In the genomic region with DNA sequence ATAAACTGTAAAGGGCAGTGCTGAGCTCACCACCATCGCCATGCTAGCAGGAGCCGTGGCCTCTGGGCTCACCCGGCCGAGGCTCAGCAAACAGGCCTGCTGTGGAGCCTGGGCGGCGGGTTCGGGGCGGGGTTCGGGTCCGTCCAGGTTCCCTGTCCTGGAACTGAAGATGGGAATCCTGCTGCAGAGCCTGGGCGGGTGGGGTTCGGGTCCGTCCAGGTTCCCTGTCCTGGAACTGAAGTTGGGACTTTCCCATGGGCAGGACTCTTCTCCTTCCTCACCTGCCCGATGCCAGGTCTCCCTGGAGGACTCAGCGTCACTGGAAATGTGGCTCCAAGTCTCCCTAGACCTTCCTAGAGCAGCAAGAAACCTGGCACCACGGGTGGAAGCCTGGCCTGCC, we compare ENCODE assay signal across 32 cellular contexts. TPM values are rescaled to one million over a fixed set of nuclear protein-coding genes. Genes with fewer than 3 reads are reported as not detected.
"Had no signal": no experiment of that assay in that cellular context is flagged by ENCODE, and none has a peak within 500 bp of the region (broad histone marks: within the 10 kb centered on the region; RNA-seq: fewer than 3 reads in every experiment).

No MANE protein-coding gene starts in this region.

- H3K4me2 ChIP-seq: neural progenitor cell had no signal

- H3K36me3 ChIP-seq: neural progenitor cell, ovary, right lobe of liver, sigmoid colon, stomach, thoracic aorta, thyroid gland, tibial nerve, upper lobe of left lung, vagina had no signal

- H3K4me3 Mint-ChIP-seq: natural killer cell; nephron; neural progenitor cell; stimulated activated effector memory CD8-positive, alpha-beta T cell treated with anti-CD3 and anti-CD28 coated beads, Interleukin-12 subunit alpha, Interleukin-12 subunit beta, amount 100 ng/mL, for 72 hours; stimulated activated naive B cell treated with anti-CD40 and anti-IgM and Interleukin-4, amounts not matched to agents 10 μg/mL and 1 μg/mL and 100 μg/mL, for 72 hours; stimulated activated naive CD8-positive, alpha-beta T cell treated with anti-CD3 and anti-CD28 coated beads, Interleukin-15, Interleukin-2, amounts not matched to agents 100 ng/mL and 50 ng/mL, for 24 hours had no signal

- H3K9ac ChIP-seq: neural progenitor cell, parathyroid adenoma had no signal

- H3K4me3 ChIP-seq: neural progenitor cell, ovary, psoas muscle, right lobe of liver, sigmoid colon, stomach, thoracic aorta, thyroid gland, tibial nerve, upper lobe of left lung, vagina had no signal

- H3K4me1 ChIP-seq: parathyroid adenoma, psoas muscle, right lobe of liver had no signal

- H3K27me3 ChIP-seq: ovary, thyroid gland, vagina had no signal

- H3K27ac Mint-ChIP-seq: natural killer cell; nephron; neural progenitor cell; progenitor cell of endocrine pancreas; stimulated activated effector memory CD8-positive, alpha-beta T cell treated with anti-CD3 and anti-CD28 coated beads, Interleukin-12 subunit alpha, Interleukin-12 subunit beta, amount 100 ng/mL, for 72 hours; stimulated activated naive B cell treated with anti-CD40 and anti-IgM and Interleukin-4, amounts not matched to agents 10 μg/mL and 1 μg/mL and 100 μg/mL, for 72 hours; stimulated activated naive CD8-positive, alpha-beta T cell treated with anti-CD3 and anti-CD28 coated beads, Interleukin-15, Interleukin-2, amounts not matched to agents 100 ng/mL and 50 ng/mL, for 24 hours had no signal

- H3K9me3 Mint-ChIP-seq: natural killer cell; nephron; neural progenitor cell; stimulated activated naive CD8-positive, alpha-beta T cell treated with anti-CD3 and anti-CD28 coated beads, Interleukin-15, Interleukin-2, amounts not matched to agents 100 ng/mL and 50 ng/mL, for 24 hours had no signal

- H2AFZ ChIP-seq: neural progenitor cell, parathyroid adenoma had no signal

- H3K79me2 ChIP-seq: parathyroid adenoma had no signal

- H3K27ac ChIP-seq: neural progenitor cell, ovary, parathyroid adenoma, psoas muscle, right lobe of liver, sigmoid colon, stomach, thoracic aorta, thyroid gland, tibial nerve, upper lobe of left lung, vagina had no signal

- H3K36me3 Mint-ChIP-seq: natural killer cell; stimulated activated effector memory CD8-positive, alpha-beta T cell treated with anti-CD3 and anti-CD28 coated beads, Interleukin-12 subunit alpha, Interleukin-12 subunit beta, amount 100 ng/mL, for 72 hours had no signal

- H3K9me3 ChIP-seq: ovary, psoas muscle, right lobe of liver, sigmoid colon, stomach, thoracic aorta, thyroid gland, tibial nerve, upper lobe of left lung, vagina had no signal

- DNase-seq: natural killer cell; occipital lobe; ovary; psoas muscle; right cardiac atrium; right lobe of liver; sigmoid colon; small intestine; stimulated activated CD4-positive, alpha-beta T cell treated with anti-CD3 and anti-CD28 coated beads, Interleukin-15, amount 100 ng/mL, for 24 hours; stimulated activated CD4-positive, alpha-beta T cell treated with anti-CD3 and anti-CD28 coated beads, Interleukin-2, amount 100 ng/mL, for 24 hours; stimulated activated CD4-positive, alpha-beta T cell treated with anti-CD3 and anti-CD28 coated beads, Interleukin-2, amount 100 ng/mL, for 48 hours; stimulated activated CD4-positive, alpha-beta T cell treated with anti-CD3 and anti-CD28 coated beads, Interleukin-4, amount 100 ng/mL, for 24 hours; stimulated activated naive B cell treated with anti-CD40 and anti-IgM and Interleukin-4, amounts not matched to agents 10 μg/mL and 1 μg/mL and 100 μg/mL, for 72 hours; stimulated activated naive CD4-positive, alpha-beta T cell treated with Interleukin-2 at 50 U/mL for 16 hours; stomach; thyroid gland; trophoblast cell had no signal

RNA-seq across cellular contexts. Expression of a gene that starts 36.6 kb away (rescaled TPM):
- total RNA-seq: natural killer cell, occipital lobe, progenitor cell of endocrine pancreas, right lobe of liver, stomach, subcutaneous adipose tissue, temporal lobe, upper lobe of left lung, ureter had no signal
- polyA plus RNA-seq: neural cell, sigmoid colon, small intestine had no signal

RNA-seq across cellular contexts. Expression of a gene that starts 51.8 kb away (rescaled TPM):
- total RNA-seq: natural killer cell, ovary, progenitor cell of endocrine pancreas, psoas muscle, renal cortical epithelial cell, right cardiac atrium, sigmoid colon, subcutaneous adipose tissue, thoracic aorta, thyroid gland, upper lobe of left lung, ureter, vagina had no signal
- polyA plus RNA-seq: psoas muscle, right cardiac atrium, sigmoid colon, small intestine, stomach had no signal
